ENCODE assay signal across 9 cellular contexts in genomic region chr11:79493555-79494171, GRCh38. TPM values are rescaled to one million over a fixed set of nuclear protein-coding genes. Genes with fewer than 3 reads are reported as not detected.
DNase-seq lines count a peak whose midpoint lies in the region; ATAC-seq and TF ChIP-seq lines count a peak whose summit lies in the region.
"Had no signal": no experiment of that assay in that cellular context is flagged by ENCODE, and none has a peak within 500 bp of the region (broad histone marks: within the 10 kb centered on the region; RNA-seq: fewer than 3 reads in every experiment).

No MANE protein-coding gene starts in this region.

- TF ChIP-seq POLR2A in GM18505 (IDR thresholded peaks at IDR 0.05; ENCODE audit: borderline replicate concordance, extremely low read depth, insufficient read depth, insufficient read length) (no peak), stomach (IDR thresholded peaks at IDR 0.05) (no peak)

- H3K4me3 Mint-ChIP-seq in effector memory CD8-positive, alpha-beta T cell, result no peak overlapping the region
- H3K4me3 Mint-ChIP-seq: natural killer cell had no signal

- H3K36me3 Mint-ChIP-seq in effector memory CD8-positive, alpha-beta T cell (ENCODE audit: insufficient read depth), result no peaks in the 10 kb centered on the region
- H3K36me3 Mint-ChIP-seq: natural killer cell had no signal

- H3K9me3 Mint-ChIP-seq in effector memory CD8-positive, alpha-beta T cell, result peaks cover 0 to 6% of the 10 kb centered on the region in 2 donors

- DNase-seq in AG08395 (ENCODE audit: low spot score), result peak; percentile 87
- DNase-seq in NCI-H146 treated with DMSO at 0.1 percent for 48 hours (lab: John Stamatoyannopoulos, UW; ENCODE audit: unreplicated experiment), result peak; percentile 10
- peak in 2 of 3 experiments; percentile 1 to 2 for DNase-seq in effector memory CD8-positive, alpha-beta T cell
- DNase-seq in lung microvascular endothelial cell (ENCODE audit: low read depth in 2 of 2), result peak; percentile 56 to 62
- DNase-seq in stomach, result peak; percentile 72
- DNase-seq: natural killer cell had no signal

- no peaks in the 10 kb centered on the region for H3K9me3 ChIP-seq in stomach

- peaks cover 0 to 5% (median 0%) of the 10 kb centered on the region in 4 donors for H3K4me1 ChIP-seq in stomach

- no peak overlapping the region for H3K27ac Mint-ChIP-seq in effector memory CD8-positive, alpha-beta T cell
- H3K27ac Mint-ChIP-seq: natural killer cell had no signal

- peaks cover 0 to 17% (median 0%) of the 10 kb centered on the region in 3 donors for H3K27me3 ChIP-seq in stomach

- TF ChIP-seq EP300 in stomach (IDR thresholded peaks at IDR 0.05), result no peak

- no peak overlapping the region for H3K27ac ChIP-seq in stomach

- H3K4me1 Mint-ChIP-seq in effector memory CD8-positive, alpha-beta T cell (ENCODE audit: low read depth in 2 of 2), result no peaks in the 10 kb centered on the region
- H3K4me1 Mint-ChIP-seq: natural killer cell had no signal

- no peaks in the 10 kb centered on the region for H3K27me3 Mint-ChIP-seq in effector memory CD8-positive, alpha-beta T cell

- no peaks in the 10 kb centered on the region for H3K36me3 ChIP-seq in stomach

- intact Hi-C loops in stomach (cut with DNase I; ENCODE audit: low total_unique reads), result loop anchor here (5.0 kb wide), 1 partner anchor 841 kb away; no protein-coding TSS in a partner anchor

- 21 to 28% (median 28%) methylated on average over 11 of the region's 11 CpGs for WGBS in stomach, 5 donors

- peak; percentile 95 for TF ChIP-seq CTCF in WI38 (IDR thresholded peaks at IDR 0.05; ENCODE audit: low read depth, low read length)
- TF ChIP-seq CTCF in stomach (IDR thresholded peaks at IDR 0.05), result peak in 4 of 7 experiments; percentile 65 to 86 (median 73)

- H3K4me3 ChIP-seq in WI38 (ENCODE audit: low read depth, low read length) (no peak overlapping the region), stomach (no peak overlapping the region)

- peak; percentile 79 for ATAC-seq in GM18505 (IDR thresholded peaks at IDR 0.05; ENCODE audit: unreplicated experiment)
- ATAC-seq in HG02970 (IDR thresholded peaks at IDR 0.05; ENCODE audit: low FRiP score, unreplicated experiment), result peak; percentile 62
- no peak for ATAC-seq in effector memory CD8-positive, alpha-beta T cell (replicated peaks)

RNA-seq across cellular contexts. Expression of gene TENM4, which starts 52.8 kb away (rescaled TPM):
- under 0.01 TPM in 1 of 2 replicates, not detected in the other for total RNA-seq in lung microvascular endothelial cell
- 10 to 100 TPM in 1 of 5 donors, 1 to 10 TPM in 2, under 1 TPM in 1, not detected in 1; 0.87 to 13.2 (median 3.8) TPM for total RNA-seq in stomach
- polyA plus RNA-seq in stomach, result under 1 TPM; 0.06 to 0.65 (median 0.31) TPM

Comparison
In these comparisons a context has a peak if more than half of its experiments do, and no peak if none do; other contexts are left out.
1. DNase-seq: peak in every context shown above with its lines; median percentile 87 in AG08395; 72 in stomach; 59 in lung microvascular endothelial cell; 10 in NCI-H146 treated with DMSO at 0.1 percent for 48 hours; 2 in effector memory CD8-positive, alpha-beta T cell.